17 cellular contexts compared by ENCODE assay signal in genomic region chr4:40623707-40624106, GRCh38. TPM values are rescaled to one million over a fixed set of nuclear protein-coding genes. Genes with fewer than 3 reads are reported as not detected.
DNase-seq lines count a peak whose midpoint lies in the region; ATAC-seq, FAIRE-seq and TF ChIP-seq lines count a peak whose summit lies in the region.
"Had no signal": no experiment of that assay in that cellular context is flagged by ENCODE, and none has a peak within 500 bp of the region (broad histone marks: within the 10 kb centered on the region; RNA-seq: fewer than 3 reads in every experiment).

No MANE protein-coding gene starts in this region.

- H3K9me3 ChIP-seq in BLaER1 treated with 17β-estradiol and CSF1 and Interleukin-3, amounts not matched to agents 10 nM and 100 nM (replicated peaks in 1 of 11): peaks cover 0 to 70% (median 18%) of the 10 kb centered on the region in 11 experiments; a peak in 14 of 22 replicates
- H3K9me3 ChIP-seq in HCT116 (ENCODE audit: control insufficient read depth in 1 of 2, insufficient read depth in 1 of 2, low read depth in 1 of 2, low read length in 2 of 2) (no peaks in the 10 kb centered on the region), K562 (replicated peaks; ENCODE audit: control insufficient read depth, insufficient read depth, low read depth, low read length) (no peaks in the 10 kb centered on the region; the same call in 1 of the 2 replicates), right lobe of liver (no peaks in the 10 kb centered on the region), SJCRH30 (replicated peaks) (no peaks in the 10 kb centered on the region)

- peaks cover 0 to 67% (median 0%) of the 10 kb centered on the region in 11 experiments; a peak in 7 of 22 replicates for H3K36me3 ChIP-seq in BLaER1 treated with 17β-estradiol and CSF1 and Interleukin-3, amounts not matched to agents 10 nM and 100 nM
- H3K36me3 ChIP-seq in HCT116 (ENCODE audit: control insufficient read depth in 1 of 2, insufficient read depth in 2 of 2, low read length in 2 of 2) (no peaks in the 10 kb centered on the region), K562 (ENCODE audit: control insufficient read depth, insufficient read depth, low read length) (no peaks in the 10 kb centered on the region), right lobe of liver (no peaks in the 10 kb centered on the region), SJCRH30 (no peaks in the 10 kb centered on the region)
- H3K36me3 ChIP-seq: BLaER1 had no signal

- TF ChIP-seq POLR2A in HCT116 (IDR thresholded peaks at IDR 0.05; ENCODE audit: borderline replicate concordance, extremely low read depth, insufficient read depth, insufficient read length): no peak
- TF ChIP-seq POLR2A in K562 (conservative IDR thresholded peaks at IDR 0.05): no peak
- no peak for TF ChIP-seq POLR2A in right lobe of liver (IDR thresholded peaks at IDR 0.05)

- peak overlapping the region in 9 of 11 experiments; percentile 47 to 98 (median 70); a peak in 16 of 22 replicates for H3K4me2 ChIP-seq in BLaER1 treated with 17β-estradiol and CSF1 and Interleukin-3, amounts not matched to agents 10 nM and 100 nM
- H3K4me2 ChIP-seq in HCT116 (ENCODE audit: low read length) (no peak overlapping the region), K562 (ENCODE audit: insufficient read depth, low read length) (no peak overlapping the region)
- H3K4me2 ChIP-seq: BLaER1 had no signal

- POLR2A ChIA-PET in HCT116 (lab: Charles Lee): no interaction called here
- POLR2A ChIA-PET in K562 (lab: Yijun Ruan, JAX): no interaction called here

- DNase-seq in HCT116 (ENCODE audit: low read depth, low spot score) (no peak), K562 (ENCODE audit: extremely low read depth in 1 of 4, low spot score in 3 of 4) (no peak), right lobe of liver (no peak), DMS53 (lab: John Stamatoyannopoulos, UW) (no peak), SJCRH30 (no peak), cardiac septum (ENCODE audit: low spot score) (no peak)
- DNase-seq: DMS153, EL, GOT3, HFFc6, MV-4-11, NCI-H1417 treated with DMSO at 0.1 percent for 48 hours, NCI-H1930, NCI-H526 treated with DMSO at 0.1 percent for 48 hours had no signal

- H3K9ac ChIP-seq in BLaER1 treated with 17β-estradiol and CSF1 and Interleukin-3, amounts not matched to agents 10 nM and 100 nM: peak overlapping the region in 4 of 11 experiments; percentile 73 to 83 (median 80); a peak in 4 of 22 replicates
- no peak overlapping the region for H3K9ac ChIP-seq in HCT116 (ENCODE audit: low read length)
- H3K9ac ChIP-seq in K562 (ENCODE audit: insufficient read depth in 1 of 2, low read depth in 2 of 2, low read length in 2 of 2): no peak overlapping the region
- H3K9ac ChIP-seq: BLaER1 had no signal

- TF ChIP-seq EP300 in K562 (IDR thresholded peaks at IDR 0.05; ENCODE audit: low read length): no peak

- H3K4me1 ChIP-seq in BLaER1 treated with 17β-estradiol and CSF1 and Interleukin-3, amounts not matched to agents 10 nM and 100 nM: peaks cover 24 to 81% (median 43%) of the 10 kb centered on the region in 10 experiments
- peaks cover 21 to 26% of the 10 kb centered on the region in 2 experiments for H3K4me1 ChIP-seq in HCT116 (ENCODE audit: control insufficient read depth in 1 of 2, insufficient read depth in 2 of 2, low read length in 2 of 2)
- H3K4me1 ChIP-seq in K562 (replicated peaks in 1 of 2; ENCODE audit: control insufficient read depth in 2 of 2, insufficient read depth in 2 of 2, low read length in 2 of 2): no peaks in the 10 kb centered on the region; a peak in 1 of 5 replicates
- H3K4me1 ChIP-seq in right lobe of liver: peaks cover 0 to 60% (median 9%) of the 10 kb centered on the region in 4 donors
- H3K4me1 ChIP-seq in SJCRH30: no peaks in the 10 kb centered on the region

- TF ChIP-seq RAD21 in HCT116 (IDR thresholded peaks at IDR 0.05; ENCODE audit: low read depth): no peak
- no peak for TF ChIP-seq RAD21 in K562 (CRISPR knock-in tag; conservative IDR thresholded peaks at IDR 0.05 in 1 of 2, IDR thresholded peaks at IDR 0.05 in 1 of 2)

- no peaks in the 10 kb centered on the region for H3K9me1 ChIP-seq in K562 (ENCODE audit: control insufficient read depth, insufficient read depth, low read length)

- no peak for TF ChIP-seq CTCF in HCT116 (IDR thresholded peaks at IDR 0.05 in 2 of 3, conservative IDR thresholded peaks at IDR 0.05 in 1 of 3; ENCODE audit: borderline replicate concordance in 1 of 3, insufficient read depth in 1 of 3, low read depth in 2 of 3, low read length in 2 of 3)
- no peak for TF ChIP-seq CTCF in K562 (IDR thresholded peaks at IDR 0.05 in 2 of 3, conservative IDR thresholded peaks at IDR 0.05 in 1 of 3; ENCODE audit: insufficient read depth in 2 of 3, low read depth in 1 of 3, low read length in 3 of 3)
- no peak for TF ChIP-seq CTCF in right lobe of liver (IDR thresholded peaks at IDR 0.05)

- H3K27me3 ChIP-seq in BLaER1 treated with 17β-estradiol and CSF1 and Interleukin-3, amounts not matched to agents 10 nM and 100 nM: peaks cover 0 to 25% (median 22%) of the 10 kb centered on the region in 11 experiments; a peak in 20 of 22 replicates
- H3K27me3 ChIP-seq in HCT116 (ENCODE audit: insufficient read depth, low read length) (no peaks in the 10 kb centered on the region), K562 (ENCODE audit: control insufficient read depth in 2 of 2, insufficient read depth in 2 of 2, low read length in 2 of 2) (peaks cover 28 to 42% of the 10 kb centered on the region in 2 experiments), right lobe of liver (no peaks in the 10 kb centered on the region), SJCRH30 (peaks cover 8% of the 10 kb centered on the region)

- intact Hi-C loops in HCT116 (cut with micrococcal nuclease) (no loop called here), K562 (cut with micrococcal nuclease) (no loop called here), right lobe of liver (cut with DNase I) (no loop called here), cardiac septum (cut with DNase I) (no loop called here)

- CTCF ChIA-PET in HCT116 (lab: Charles Lee) (no interaction called here), K562 (lab: Yijun Ruan, JAX; ENCODE audit: low intra/inter-chr PET ratio) (no interaction called here)

- in situ Hi-C loops in K562 (cut with MboI): no loop called here

- H3K79me2 ChIP-seq in HCT116 (ENCODE audit: insufficient read depth, low read length): 0 out of 2 replicates have a peak, but pooled peaks cover 4% of the 10 kb centered on the region
- H3K79me2 ChIP-seq in K562 (ENCODE audit: control insufficient read depth, insufficient read depth, low read length): no peaks in the 10 kb centered on the region

- H4K20me1 ChIP-seq in BLaER1 treated with 17β-estradiol and CSF1 and Interleukin-3, amounts not matched to agents 10 nM and 100 nM: no peaks in the 10 kb centered on the region
- H4K20me1 ChIP-seq in HCT116 (ENCODE audit: insufficient read depth): no peaks in the 10 kb centered on the region
- no peaks in the 10 kb centered on the region for H4K20me1 ChIP-seq in K562 (replicated peaks; ENCODE audit: control insufficient read depth, insufficient read depth, low read length)
- H4K20me1 ChIP-seq: BLaER1 had no signal

- WGBS in K562 (ENCODE audit: insufficient coverage, low coverage, missing lambda C conversion rate): 4% methylated on average over 7 of the region's 7 CpGs
- 93% methylated on average over 7 of the region's 7 CpGs for whole genome bisulfite sequencing in right lobe of liver (ENCODE audit: insufficient coverage, low coverage, low lambda C conversion rate, missing lambda C conversion rate)

- ATAC-seq in HCT116 (no peak), K562 (no peak), right lobe of liver (no peak), GM18867 (IDR thresholded peaks at IDR 0.05; ENCODE audit: unreplicated experiment) (no peak)

- H3K27ac ChIP-seq in BLaER1 treated with 17β-estradiol and CSF1 and Interleukin-3, amounts not matched to agents 10 nM and 100 nM: peak overlapping the region; percentile 93 to 99 (median 95); a peak in 18 of 22 replicates
- no peak overlapping the region for H3K27ac ChIP-seq in HCT116 (ENCODE audit: low read depth, low read length)
- no peak overlapping the region for H3K27ac ChIP-seq in K562 (ENCODE audit: extremely low read depth, low read depth, low read length)
- H3K27ac ChIP-seq in right lobe of liver: peak overlapping the region in 2 of 3 donors; percentile 56 to 71
- H3K27ac ChIP-seq in SJCRH30: no peak overlapping the region
- H3K27ac ChIP-seq: BLaER1 had no signal

- H2AFZ ChIP-seq in HCT116 (ENCODE audit: low read depth, low read length, poor library complexity, severe bottlenecking) (no peak overlapping the region), K562 (ENCODE audit: low read depth, low read length) (no peak overlapping the region)

- BruUV-seq in HCT116 (replicated peaks; lab: Mats Ljungman, UMichigan) (no TSS peak), K562 (replicated peaks; lab: Mats Ljungman, UMichigan) (no TSS peak)

- RAD21 ChIA-PET in HCT116 (lab: Charles Lee; ENCODE audit: low non-redundant PET in 1 of 2, low total read pairs in 2 of 2, uncharacterized antibody in 2 of 2, unreplicated experiment in 2 of 2): no interaction called here

- no peak for FAIRE-seq in K562 (lab: Jason Lieb, UNC)

- H3K4me3 ChIP-seq in BLaER1 treated with 17β-estradiol and CSF1 and Interleukin-3, amounts not matched to agents 10 nM and 100 nM: peak overlapping the region in 2 of 10 experiments; percentile 2 to 8; a peak in 1 of 20 replicates
- no peak overlapping the region for H3K4me3 ChIP-seq in HCT116 (replicated peaks in 1 of 2; ENCODE audit: low read depth in 1 of 2, low read length in 2 of 2)
- no peak overlapping the region for H3K4me3 ChIP-seq in K562
- no peak overlapping the region for H3K4me3 ChIP-seq in right lobe of liver
- H3K4me3 ChIP-seq in SJCRH30: no peak overlapping the region
- H3K4me3 ChIP-seq: BLaER1 had no signal

- no peaks in the 10 kb centered on the region for H3K9me2 ChIP-seq in HCT116 (ENCODE audit: insufficient read depth)

RNA-seq across cellular contexts. Expression of gene RBM47, which starts 6.0 kb away (rescaled TPM):
- 22.2 TPM for total RNA-seq in HCT116 (2021; ENCODE audit: unreplicated experiment)
- 10.4 and 14.2 TPM in 2 replicates for polyA plus RNA-seq in HCT116 (2012)
- 1.4 and 1.8 TPM in 2 replicates for total RNA-seq in K562 (2011; cell fraction: chromatin; rRNA removed; ENCODE audit: low replicate concordance)
- total RNA-seq in K562 (2011; cell fraction: nucleolus; rRNA removed): 1.8 and 2.5 TPM in 2 replicates
- 1.7 and 1.9 TPM in 2 replicates for total RNA-seq in K562 (2011; cell fraction: nucleoplasm; rRNA removed)
- 5.1 and 6.2 TPM in 2 replicates for total RNA-seq in K562 (2014; rRNA removed)
- total RNA-seq in K562 (2014; rRNA removed; fragmentation: Illumina TruSeq; extraction: Trizol): 2.7 and 3.1 TPM in 2 replicates
- total RNA-seq in K562 (2015; rRNA removed; fragmentation: Illumina TruSeq; extraction: Trizol): 3.5 and 3.6 TPM in 2 replicates
- total RNA-seq in K562 (2021): 6.4 and 8.9 TPM in 2 replicates
- 0.23 and 1.4 TPM in 2 replicates for polyA plus RNA-seq in K562 (2011; rRNA removed)
- 0.32 and 7.8 TPM in 2 replicates for polyA plus RNA-seq in K562 (2011; cell fraction: cytosol; rRNA removed)
- 0.29 and 2.4 TPM in 2 replicates for polyA plus RNA-seq in K562 (2011; cell fraction: nucleus; rRNA removed)
- polyA plus RNA-seq in K562 (2012): 4.6 and 4.8 TPM in 2 replicates
- polyA plus RNA-seq in K562 (2014; fragmentation: Illumina TruSeq; extraction: Trizol): 3.3 and 3.9 TPM in 2 replicates
- 1 to 10 TPM; 1.7 to 2.4 TPM for polyA plus RNA-seq in K562 (2014; fragmentation: Nextera tagmentation; extraction: Ambion mirVana)
- 3.8 and 4.1 TPM in 2 replicates for polyA plus RNA-seq in K562 (2014; rRNA removed)
- polyA minus RNA-seq in K562 (2011; rRNA and poly(A)+ RNA removed): 0.33 and 1.9 TPM in 2 replicates
- polyA minus RNA-seq in K562 (2011; cell fraction: cytosol; rRNA and poly(A)+ RNA removed): 0.55 and 3.4 TPM in 2 replicates
- polyA minus RNA-seq in K562 (2011; cell fraction: nucleus; rRNA and poly(A)+ RNA removed): 0.22 and 2.0 TPM in 2 replicates
- 10 to 100 TPM; 29.5 to 85.0 (median 51.1) TPM for total RNA-seq in right lobe of liver
- not detected in 2 replicates for total RNA-seq in SJCRH30 (2014; rRNA removed; shearing (Covaris generic))
- 3.3 TPM for total RNA-seq in cardiac septum

Comparison
In these comparisons a context has a peak if more than half of its experiments do, and no peak if none do; other contexts are left out.
1. H3K27ac ChIP-seq: peak in BLaER1 treated with 17β-estradiol and CSF1 and Interleukin-3, amounts not matched to agents 10 nM and 100 nM (11 of 11) and right lobe of liver (2 of 3); none in HCT116 (single experiment), K562 (single experiment) and SJCRH30 (single experiment).
2. H3K4me2 ChIP-seq: peak in BLaER1 treated with 17β-estradiol and CSF1 and Interleukin-3, amounts not matched to agents 10 nM and 100 nM (9 of 11); none in HCT116 (single experiment) and K562 (single experiment).